Comparison of ENCODE assay signal across 16 cellular contexts in genomic region chr19:5086725-5087439, GRCh38.
DNase-seq lines count a peak whose midpoint lies in the region; ATAC-seq and TF ChIP-seq lines count a peak whose summit lies in the region.
"Had no signal": no experiment of that assay in that cellular context is flagged by ENCODE, and none has a peak within 500 bp of the region (broad histone marks: within the 10 kb centered on the region; RNA-seq: fewer than 3 reads in every experiment).

No MANE protein-coding gene starts in this region.

- intact Hi-C loops in transverse colon (cut with DNase I; ENCODE audit: low total_unique reads), result no loop called here

- no peak overlapping the region for H3K4me3 ChIP-seq in LNCaP clone FGC (ENCODE audit: low read depth, low read length)
- H3K4me3 ChIP-seq in transverse colon, result no peak overlapping the region
- H3K4me3 ChIP-seq: body of pancreas, lung, uterus had no signal

- H3K4me1 ChIP-seq in transverse colon, result peaks cover 0 to 12% (median 2%) of the 10 kb centered on the region in 4 donors

- no peaks in the 10 kb centered on the region for H3K9me3 ChIP-seq in transverse colon
- H3K9me3 ChIP-seq: body of pancreas, uterus had no signal

- peaks cover 0 to 24% (median 7%) of the 10 kb centered on the region in 4 donors for H3K36me3 ChIP-seq in transverse colon
- H3K36me3 ChIP-seq: uterus had no signal

- no peaks in the 10 kb centered on the region for H3K27me3 ChIP-seq in transverse colon
- H3K27me3 ChIP-seq: body of pancreas, uterus had no signal

- TF ChIP-seq POLR2A in transverse colon (IDR thresholded peaks at IDR 0.05), result no peak

- TF ChIP-seq CTCF in LNCaP clone FGC (IDR thresholded peaks at IDR 0.05; ENCODE audit: control insufficient read depth, extremely low read depth, insufficient read depth) (peak; percentile 28; the same call in 1 of the 2 replicates), transverse colon (IDR thresholded peaks at IDR 0.05) (no peak)

- in situ Hi-C loops in transverse colon (cut with MboI; ENCODE audit: low pct_ligation_motif_present in 1 of 4, low pct_unique_long_range_greater_than_20kb in 1 of 4, low sequenced_read_pairs in 3 of 4), result no loop called here

- 84% methylated on average over 19 of the region's 20 CpGs; no CpG with 5 or more reads in 1 of the 2 donors for WGBS in transverse colon (ENCODE audit: low coverage in 1 of 2), 2 donors

- H3K27ac ChIP-seq in transverse colon, result no peak overlapping the region
- H3K27ac ChIP-seq: body of pancreas, uterus had no signal

- ATAC-seq in GM18498 (IDR thresholded peaks at IDR 0.05; ENCODE audit: unreplicated experiment) (no peak), HG03521 (IDR thresholded peaks at IDR 0.05; ENCODE audit: unreplicated experiment) (no peak)
- ATAC-seq: body of pancreas had no signal

- no peak for TF ChIP-seq EP300 in transverse colon (IDR thresholded peaks at IDR 0.05; ENCODE audit: low read depth)

- DNase-seq in COLO668 (lab: John Stamatoyannopoulos, UW; ENCODE audit: unreplicated experiment), result peak; percentile 85
- no peak for DNase-seq in LNCaP clone FGC (ENCODE audit: low read depth)
- DNase-seq in NCI-H526 treated with DMSO at 0.1 percent for 48 hours (lab: John Stamatoyannopoulos, UW), result peak; percentile 66
- peak; percentile 89 for DNase-seq in iPS-NIHi11 (ENCODE audit: low spot score)
- DNase-seq in transverse colon, result no peak
- no peak for DNase-seq in anterior cingulate cortex (lab: John Stamatoyannopoulos, UW)
- DNase-seq: activated CD4-positive, CD25-positive, alpha-beta regulatory T cell treated with anti-CD3 and anti-CD28 coated beads, Interleukin-2, amount 50 U/mL, for 72 hours; GF-D8; head of caudate nucleus; NCI-H226; stimulated activated CD4-positive, alpha-beta T cell treated with anti-CD3 and anti-CD28 coated beads, Interleukin-15, amount 100 ng/mL, for 24 hours; uterus had no signal

Comparison
In these comparisons a context has a peak if more than half of its experiments do, and no peak if none do; other contexts are left out.
1. DNase-seq: peak in COLO668 (single experiment), NCI-H526 treated with DMSO at 0.1 percent for 48 hours (single experiment) and iPS-NIHi11 (single experiment); none in LNCaP clone FGC (single experiment), transverse colon (single experiment) and anterior cingulate cortex (0 of 58).